21 cellular contexts compared by ENCODE assay signal in genomic region chr9:72974501-72974900, GRCh38. TPM values are rescaled to one million over a fixed set of nuclear protein-coding genes. Genes with fewer than 3 reads are reported as not detected.
DNase-seq lines count a peak whose midpoint lies in the region; FAIRE-seq and TF ChIP-seq lines count a peak whose summit lies in the region.
"Had no signal": no experiment of that assay in that cellular context is flagged by ENCODE, and none has a peak within 500 bp of the region (broad histone marks: within the 10 kb centered on the region; RNA-seq: fewer than 3 reads in every experiment).

No MANE protein-coding gene starts in this region.

- no peak for TF ChIP-seq CTCF in transverse colon (IDR thresholded peaks at IDR 0.05)
- no peak for TF ChIP-seq CTCF in RWPE1 (conservative IDR thresholded peaks at IDR 0.05; ENCODE audit: low read depth)

- no peak for TF ChIP-seq EP300 in transverse colon (IDR thresholded peaks at IDR 0.05; ENCODE audit: low read depth)

- FAIRE-seq in H54 (lab: Jason Lieb, UNC), result peak; percentile 80
- FAIRE-seq: A204.1, D721Med, G401.6, GM12891, GM19239 had no signal

- H3K9me3 ChIP-seq in transverse colon, result no peaks in the 10 kb centered on the region
- H3K9me3 ChIP-seq: BLaER1 treated with 17β-estradiol and CSF1 and Interleukin-3, amounts not matched to agents 10 nM and 100 nM; Caco-2 had no signal

- H3K36me3 ChIP-seq in transverse colon, result no peaks in the 10 kb centered on the region
- H3K36me3 ChIP-seq: BLaER1 treated with 17β-estradiol and CSF1 and Interleukin-3, amounts not matched to agents 10 nM and 100 nM had no signal

- intact Hi-C loops in transverse colon (cut with DNase I; ENCODE audit: low total_unique reads), result no loop called here

- POLR2A ChIA-PET in RWPE1 (lab: Yijun Ruan, JAX; ENCODE audit: low non-redundant PET), result no interaction called here

- H3K27ac ChIP-seq in transverse colon (no peak overlapping the region), RWPE1 (no peak overlapping the region)
- H3K27ac ChIP-seq: BLaER1 treated with 17β-estradiol and CSF1 and Interleukin-3, amounts not matched to agents 10 nM and 100 nM; C4-2B had no signal

- no peaks in the 10 kb centered on the region for H3K27me3 ChIP-seq in transverse colon
- H3K27me3 ChIP-seq: BLaER1 treated with 17β-estradiol and CSF1 and Interleukin-3, amounts not matched to agents 10 nM and 100 nM had no signal

- in situ Hi-C loops in transverse colon (cut with MboI; ENCODE audit: low pct_ligation_motif_present in 1 of 4, low pct_unique_long_range_greater_than_20kb in 1 of 4, low sequenced_read_pairs in 3 of 4), result no loop called here

- H3K4me1 ChIP-seq in transverse colon, result no peaks in the 10 kb centered on the region
- H3K4me1 ChIP-seq: BLaER1 treated with 17β-estradiol and CSF1 and Interleukin-3, amounts not matched to agents 10 nM and 100 nM; Caco-2 had no signal

- H3K4me3 ChIP-seq in transverse colon, result no peak overlapping the region
- H3K4me3 ChIP-seq: BLaER1 treated with 17β-estradiol and CSF1 and Interleukin-3, amounts not matched to agents 10 nM and 100 nM had no signal

- CTCF ChIA-PET in RWPE1 (lab: Yijun Ruan, JAX), result no interaction called here

- no peak for DNase-seq in H54 (ENCODE audit: insufficient read length, low spot score)
- DNase-seq in myocyte (ENCODE audit: low read depth), result peak; percentile 13
- DNase-seq in transverse colon, result no peak
- DNase-seq in RWPE1 (ENCODE audit: low spot score), result no peak
- DNase-seq in NCI-H2029 treated with DMSO at 0.1 percent for 48 hours (lab: John Stamatoyannopoulos, UW), result no peak
- DNase-seq: 8988T; AML-193; Caco-2; Calu3; CD4-positive, alpha-beta T cell; CD8-positive, alpha-beta T cell; DMS79 treated with DMSO at 0.1 percent for 48 hours; GF-D8 had no signal

- TF ChIP-seq POLR2A in H54 (IDR thresholded peaks at IDR 0.05; ENCODE audit: low read depth, low read length) (no peak), transverse colon (IDR thresholded peaks at IDR 0.05) (no peak)

RNA-seq across cellular contexts. Expression of gene ALDH1A1, which starts 21.6 kb away (rescaled TPM):
- total RNA-seq in myocyte (199 and 255 TPM in 2 replicates), transverse colon (100 to 1,000 TPM in 3 of 4 donors, 10 to 100 TPM in 1; 76.3 to 566 (median 288) TPM)
- polyA plus RNA-seq in myocyte (2012), result 79.3 TPM
- total RNA-seq: B cell; CD8-positive, alpha-beta T cell had no signal
